Comparison of ENCODE assay signal across 8 cellular contexts in the genomic region with DNA sequence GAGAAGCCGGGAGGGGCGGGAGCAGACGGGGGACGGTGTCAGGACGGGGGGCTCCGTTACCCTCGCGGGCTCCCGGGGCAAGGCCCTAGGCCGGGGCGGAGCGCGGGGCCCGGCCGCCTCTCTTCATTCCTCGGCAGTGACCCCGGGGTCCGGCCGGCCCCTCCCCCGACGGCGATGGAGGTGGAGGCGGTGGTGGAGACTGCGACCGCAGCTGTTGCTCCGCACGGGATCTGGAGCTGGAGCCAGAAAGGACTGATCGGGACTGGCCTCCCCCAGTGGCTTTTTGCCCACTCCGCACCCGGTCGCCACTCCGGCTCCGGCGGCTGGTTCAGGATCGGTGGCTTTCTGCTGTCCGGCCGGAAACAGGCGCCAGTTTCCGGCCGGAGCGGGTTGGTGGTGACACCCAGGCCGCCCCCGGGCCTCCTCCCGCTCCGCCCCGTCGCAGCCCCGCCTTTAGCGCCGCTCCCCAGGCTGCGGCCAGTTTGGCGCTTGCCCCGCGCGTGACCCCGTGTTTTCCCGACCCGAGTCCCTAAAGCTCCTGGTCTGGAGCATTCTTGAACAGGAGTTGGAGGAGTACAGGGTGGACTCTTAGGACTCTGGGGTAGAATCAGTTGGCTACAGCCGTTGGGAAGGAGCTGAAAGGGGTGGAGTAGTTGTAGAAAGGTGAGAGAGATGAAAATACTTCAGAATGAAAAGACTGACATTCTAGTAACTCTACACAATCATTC. TPM values are rescaled to one million over a fixed set of nuclear protein-coding genes. Genes with fewer than 3 reads are reported as not detected.
DNase-seq lines count a peak whose midpoint lies in the region; ATAC-seq and TF ChIP-seq lines count a peak whose summit lies in the region.

A gene (minus strand): TSS at position 339 of the 728 bp plus-strand sequence. CDS start 33,216 bp downstream, outside the sequence.

- intact Hi-C loops in activated CD8-positive, alpha-beta T cell treated with anti-CD3 and anti-CD28 coated beads for 36 hours (cut with micrococcal nuclease) = no loop called here
- intact Hi-C loops in lower lobe of right lung (cut with DNase I) = no loop called here

- H3K27ac Mint-ChIP-seq in activated CD8-positive, alpha-beta T cell treated with anti-CD3 and anti-CD28 coated beads for 36 hours = peak within 1 kb of the TSS; percentile 94

- H3K36me3 Mint-ChIP-seq in activated CD8-positive, alpha-beta T cell treated with anti-CD3 and anti-CD28 coated beads for 36 hours (ENCODE audit: low read depth) = peaks cover 23% of the 10 kb centered on the region

- peak within 1 kb of the TSS; percentile 84 for H3K4me3 ChIP-seq in lower lobe of right lung

- H3K9me3 Mint-ChIP-seq in activated CD8-positive, alpha-beta T cell treated with anti-CD3 and anti-CD28 coated beads for 36 hours = no peaks in the 10 kb centered on the region

- no peaks in the 10 kb centered on the region for H3K27me3 Mint-ChIP-seq in activated CD8-positive, alpha-beta T cell treated with anti-CD3 and anti-CD28 coated beads for 36 hours

- POLR2A ChIA-PET in activated CD8-positive, alpha-beta T cell treated with anti-CD3 and anti-CD28 coated beads for 36 hours (lab: Charles Lee) = interaction anchor here (0.7 to 4.6 kb wide), 8 partner anchors 14 to 225 kb away, joined by 3 to 35 read pairs (median 6); a partner anchor contains a TSS

- H3K9me3 ChIP-seq in lower lobe of right lung = no peaks in the 10 kb centered on the region

- H3K27me3 ChIP-seq in lower lobe of right lung (ENCODE audit: low read depth) = no peaks in the 10 kb centered on the region

- H3K4me3 Mint-ChIP-seq in activated CD8-positive, alpha-beta T cell treated with anti-CD3 and anti-CD28 coated beads for 36 hours = peak within 1 kb of the TSS; percentile 96

- H3K4me1 ChIP-seq in lower lobe of right lung = peaks cover 27% of the 10 kb centered on the region

- no peak for TF ChIP-seq CTCF in activated CD8-positive, alpha-beta T cell treated with anti-CD3 and anti-CD28 coated beads for 36 hours (IDR thresholded peaks at IDR 0.05)
- no peak for TF ChIP-seq CTCF in lower lobe of right lung (IDR thresholded peaks at IDR 0.05)

- H3K4me1 Mint-ChIP-seq in activated CD8-positive, alpha-beta T cell treated with anti-CD3 and anti-CD28 coated beads for 36 hours (ENCODE audit: low read depth) = peaks cover 39% of the 10 kb centered on the region

- ATAC-seq in HG03439 (IDR thresholded peaks at IDR 0.05; ENCODE audit: unreplicated experiment) (peak; percentile 83), lower lobe of right lung (peak; percentile 95 to 98)
- ATAC-seq in activated CD8-positive, alpha-beta T cell treated with anti-CD3 and anti-CD28 coated beads for 36 hours = peak; percentile 84

- CTCF ChIA-PET in activated CD8-positive, alpha-beta T cell treated with anti-CD3 and anti-CD28 coated beads for 36 hours (lab: Charles Lee) = interaction anchor here (1.1 to 4.3 kb wide), 7 partner anchors 18 to 177 kb away, joined by 3 to 21 read pairs (median 5); no protein-coding TSS in a partner anchor

- DNase-seq in AG20443 (ENCODE audit: low spot score) (peak; percentile 97), GM19238 (ENCODE audit: insufficient read length, low spot score) (peak; percentile 72), NCI-H526 (lab: John Stamatoyannopoulos, UW) (peak; percentile 90 to 99), ecto neural progenitor cell (ENCODE audit: low spot score) (peak; percentile 94), lower lobe of right lung (peak; percentile 91)
- peak; percentile 80 for DNase-seq in activated CD8-positive, alpha-beta T cell treated with anti-CD3 and anti-CD28 coated beads for 36 hours
- DNase-seq in stimulated activated CD4-positive, alpha-beta T cell treated with anti-CD3 and anti-CD28 coated beads, Interleukin-4, amount 100 ng/mL, for 48 hours (ENCODE audit: low read depth in 2 of 2) = peak; percentile 76 to 78

- peak within 1 kb of the TSS; percentile 92 for H3K27ac ChIP-seq in lower lobe of right lung

- no peaks in the 10 kb centered on the region for H3K36me3 ChIP-seq in lower lobe of right lung

RNA-seq across cellular contexts. Expression of the gene that starts here (rescaled TPM):
- 10 to 100 TPM; 16.1 to 17.3 TPM for total RNA-seq in activated CD8-positive, alpha-beta T cell treated with anti-CD3 and anti-CD28 coated beads for 36 hours
- 29.5 TPM for total RNA-seq in lower lobe of right lung

Comparison
In these comparisons a context has a peak if more than half of its experiments do, and no peak if none do; other contexts are left out.
1. Peak in every context shown above with its lines: DNase-seq, ATAC-seq, H3K4me3 ChIP-seq and H3K27ac ChIP-seq.